Comparison of ENCODE assay signal across 8 cellular contexts in the genomic region with DNA sequence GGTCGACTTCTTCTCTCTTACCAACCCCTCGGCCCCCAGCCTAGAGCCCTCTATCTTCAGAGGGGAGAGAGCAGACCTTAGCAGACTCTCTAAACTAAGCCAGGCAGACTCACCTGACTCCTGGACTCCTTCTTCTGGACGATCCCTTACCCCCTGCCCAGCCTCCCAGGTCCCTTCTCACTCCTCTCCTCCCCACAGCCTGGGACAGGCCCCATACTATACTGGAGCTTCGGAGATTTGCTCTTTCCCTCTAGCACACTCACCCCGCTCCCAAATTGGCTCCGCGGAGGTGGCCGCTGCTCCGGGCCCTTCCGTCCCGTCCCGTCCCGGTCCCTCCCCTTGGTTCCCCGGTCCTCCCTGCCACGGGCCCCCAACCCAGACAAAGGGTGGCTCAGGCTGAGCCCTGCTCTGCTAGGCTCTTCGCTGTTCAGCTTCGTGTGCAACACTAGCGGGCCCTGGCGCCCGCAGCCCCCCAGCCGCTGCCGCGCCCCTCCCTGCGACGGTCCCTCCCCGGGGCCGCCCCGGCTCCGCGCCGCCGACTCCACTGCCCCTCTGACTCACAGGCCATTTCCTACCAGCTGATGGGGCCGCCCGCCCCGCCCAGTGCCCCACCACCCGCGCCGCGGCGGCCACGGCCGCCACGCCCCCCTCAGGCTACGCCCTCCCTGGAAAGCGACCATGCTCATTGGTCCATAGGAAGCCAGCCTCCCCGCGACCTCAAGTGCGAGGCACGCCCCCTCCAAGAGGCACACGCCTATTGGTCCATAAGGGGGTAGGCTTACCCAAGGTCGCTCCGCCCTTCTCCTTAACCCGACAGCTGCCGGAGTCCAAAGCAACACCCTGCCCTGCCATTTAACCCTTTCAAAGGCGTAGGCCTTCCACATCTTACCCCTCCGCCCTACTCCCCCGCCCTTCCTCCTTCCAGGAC. TPM values are rescaled to one million over a fixed set of nuclear protein-coding genes. Genes with fewer than 3 reads are reported as not detected.
DNase-seq lines count a peak whose midpoint lies in the region; ATAC-seq and TF ChIP-seq lines count a peak whose summit lies in the region.

No MANE protein-coding gene starts in this region.

- peak overlapping the region; percentile 97 for H3K14ac ChIP-seq in IMR-90 (replicated peaks; ENCODE audit: low read depth, low read length)

- peak overlapping the region; percentile 92 for H3K4ac ChIP-seq in IMR-90 (ENCODE audit: low read depth, low read length)

- H3K4me1 ChIP-seq in IMR-90 (ENCODE audit: control insufficient read depth, insufficient read depth, low read length) (peaks cover 23% of the 10 kb centered on the region), OCI-LY7 (ENCODE audit: insufficient read depth, low read length, poor library complexity, severe bottlenecking) (peaks cover 38% of the 10 kb centered on the region), mucosa of descending colon (ENCODE audit: low read depth) (peaks cover 32% of the 10 kb centered on the region)

- H3K56ac ChIP-seq in IMR-90 (ENCODE audit: extremely low read depth, insufficient read depth, low read length): peak overlapping the region; percentile 87

- peak overlapping the region; percentile 55 for H3K18ac ChIP-seq in IMR-90 (ENCODE audit: low read depth, low read length)

- dilution Hi-C loops in IMR-90 (cut with HindIII; ENCODE audit: low sequenced_read_pairs, unreplicated experiment): no loop called here

- H3K9ac ChIP-seq in IMR-90 (ENCODE audit: low read depth, low read length): peak overlapping the region; percentile 89

- peak overlapping the region; percentile 68 for H2AK5ac ChIP-seq in IMR-90 (ENCODE audit: low read depth, low read length)

- peak; percentile 89 for TF ChIP-seq POLR2A in IMR-90 (IDR thresholded peaks at IDR 0.05; ENCODE audit: low read depth, low read length)

- peaks cover 25 to 60% of the 10 kb centered on the region in 2 experiments; a peak in 3 of 4 replicates for H3K79me1 ChIP-seq in IMR-90 (ENCODE audit: low read depth in 1 of 2, low read length in 2 of 2)

- H2BK15ac ChIP-seq in IMR-90 (ENCODE audit: low read depth, low read length): peak overlapping the region; percentile 76; the same call in 2 of the 3 replicates

- H3K36me3 ChIP-seq in IMR-90 (ENCODE audit: control insufficient read depth, insufficient read depth, low read length) (peaks cover 14% of the 10 kb centered on the region), OCI-LY7 (ENCODE audit: insufficient read depth, low read length) (no peaks in the 10 kb centered on the region), mucosa of descending colon (ENCODE audit: low read depth) (no peaks in the 10 kb centered on the region)

- peak overlapping the region; percentile 68 to 89 for H4K8ac ChIP-seq in IMR-90 (ENCODE audit: low read depth in 2 of 2, low read length in 2 of 2)

- peak overlapping the region; percentile 98 for H2AK9ac ChIP-seq in IMR-90 (replicated peaks; ENCODE audit: low read depth, low read length, poor library complexity)

- H2BK20ac ChIP-seq in IMR-90 (ENCODE audit: low read depth, low read length): peak overlapping the region; percentile 75

- no peak for TF ChIP-seq CTCF in IMR-90 (conservative IDR thresholded peaks at IDR 0.05; ENCODE audit: low read depth, low read length)
- TF ChIP-seq CTCF in OCI-LY7 (conservative IDR thresholded peaks at IDR 0.05; ENCODE audit: low read length): no peak
- no peak for TF ChIP-seq CTCF in epithelial cell of proximal tubule (conservative IDR thresholded peaks at IDR 0.05; ENCODE audit: low read depth, low read length)
- TF ChIP-seq CTCF in mucosa of descending colon (IDR thresholded peaks at IDR 0.05): no peak

- in situ Hi-C loops in IMR-90 (cut with MboI; ENCODE audit: low sequenced_read_pairs): no loop called here

- H4K20me1 ChIP-seq in IMR-90 (ENCODE audit: insufficient read depth, low read length) (peaks cover 13% of the 10 kb centered on the region; the same call in 1 of the 2 replicates), OCI-LY7 (ENCODE audit: insufficient read depth, low read length) (no peaks in the 10 kb centered on the region)

- CTCF ChIA-PET in IMR-90 (lab: Yijun Ruan, JAX): interaction anchor here (1.1 kb wide), 1 partner anchor 492 kb away, joined by 3 read pairs; no protein-coding TSS in a partner anchor
- CTCF ChIA-PET in OCI-LY7 (lab: Charles Lee; ENCODE audit: unreplicated experiment): interaction anchor here (0.7 kb wide), 1 partner anchor 14 kb away, joined by 4 read pairs; no protein-coding TSS in a partner anchor

- peak overlapping the region; percentile 87 for H3K27ac ChIP-seq in IMR-90 (ENCODE audit: insufficient read depth, low read length)
- H3K27ac ChIP-seq in OCI-LY7 (ENCODE audit: low read depth, low read length, poor library complexity, severe bottlenecking): no peak overlapping the region

- DNase-seq in D341Med (ENCODE audit: low spot score) (peak; percentile 95), IMR-90 (peak; percentile 99), OCI-LY7 (ENCODE audit: low spot score) (peak; percentile 99), activated T-cell treated with anti-CD3 and anti-CD28 coated beads for 48 hours (ENCODE audit: low read depth) (peak; percentile 95), epithelial cell of proximal tubule (ENCODE audit: low read depth) (peak; percentile 80), mucosa of descending colon (peak; percentile 98 to 99 (median 98))
- DNase-seq in stimulated activated CD8-positive, alpha-beta memory T cell treated with anti-CD3 and anti-CD28 coated beads, Interleukin-4, amount 100 ng/mL, for 1 hour (ENCODE audit: low read depth in 2 of 2, low spot score in 1 of 2): peak; percentile 88 to 92

- intact Hi-C loops in IMR-90 (cut with micrococcal nuclease): no loop called here
- intact Hi-C loops in OCI-LY7 (cut with micrococcal nuclease; ENCODE audit: unreplicated experiment): no loop called here
- intact Hi-C loops in mucosa of descending colon (cut with DNase I, micrococcal nuclease): loop anchor here in 1 of 2 donors (10.0 kb wide), 1 partner anchor 364 kb away; no protein-coding TSS in a partner anchor

- H4K5ac ChIP-seq in IMR-90 (ENCODE audit: low read depth, low read length): peak overlapping the region; percentile 63

- peak overlapping the region; percentile 92 for H3K23ac ChIP-seq in IMR-90 (ENCODE audit: low read depth, low read length)

- no peaks in the 10 kb centered on the region for H3K79me2 ChIP-seq in OCI-LY7 (ENCODE audit: insufficient read depth, low read depth, low read length)

- H3K4me2 ChIP-seq in IMR-90 (ENCODE audit: low read depth, low read length) (peak overlapping the region; percentile 93), OCI-LY7 (ENCODE audit: low read length) (peak overlapping the region; percentile 95)

- TF ChIP-seq RAD21 in IMR-90 (IDR thresholded peaks at IDR 0.05; ENCODE audit: low read length): no peak

- no TSS peak for BruUV-seq in IMR-90 (replicated peaks; lab: Mats Ljungman, UMichigan)
- no TSS peak for BruUV-seq in OCI-LY7 (replicated peaks; lab: Mats Ljungman, UMichigan)

- POLR2A ChIA-PET in IMR-90 (lab: Charles Lee; ENCODE audit: unreplicated experiment): interaction anchor here (0.6 to 0.9 kb wide), 3 partner anchors 39 to 419 kb away, joined by 3 to 4 read pairs (median 3); a partner anchor contains a TSS
- POLR2A ChIA-PET in OCI-LY7 (lab: Charles Lee): interaction anchor here (0.5 to 4.3 kb wide), 4 partner anchors 8 to 209 kb away, joined by 3 to 24 read pairs (median 4); a partner anchor contains a TSS

- H3K9me3 ChIP-seq in IMR-90 (ENCODE audit: control insufficient read depth, insufficient read depth, low read length): no peaks in the 10 kb centered on the region
- H3K9me3 ChIP-seq in OCI-LY7 (ENCODE audit: low read length): no peaks in the 10 kb centered on the region
- H3K9me3 ChIP-seq in mucosa of descending colon: no peaks in the 10 kb centered on the region

- ATAC-seq in GM21529 (IDR thresholded peaks at IDR 0.05; ENCODE audit: unreplicated experiment) (peak; percentile 68), IMR-90 (ENCODE audit: low read depth) (peak; percentile 75), mucosa of descending colon (peak; percentile 76)

- peak overlapping the region; percentile 81 for H2BK5ac ChIP-seq in IMR-90 (ENCODE audit: low read depth, low read length, poor library complexity, severe bottlenecking)

- H2BK120ac ChIP-seq in IMR-90 (ENCODE audit: low read depth, low read length): peak overlapping the region; percentile 89

- H3K27me3 ChIP-seq in IMR-90 (ENCODE audit: control insufficient read depth, insufficient read depth, low read length): no peaks in the 10 kb centered on the region

- H4K91ac ChIP-seq in IMR-90 (ENCODE audit: insufficient read depth, low read depth, low read length): peak overlapping the region; percentile 92

- peak overlapping the region; percentile 75 for H3K4me3 ChIP-seq in IMR-90 (ENCODE audit: insufficient read depth, low read depth, low read length)
- H3K4me3 ChIP-seq in OCI-LY7 (ENCODE audit: low read depth, low read length, poor library complexity, severe bottlenecking): peak overlapping the region; percentile 72
- peak overlapping the region; percentile 97 for H3K4me3 ChIP-seq in epithelial cell of proximal tubule (ENCODE audit: low read depth, low read length)
- peak overlapping the region; percentile 36 for H3K4me3 ChIP-seq in mucosa of descending colon

- 1% methylated on average over 34 of the region's 57 CpGs; no CpG with 5 or more reads in 1 of the 2 experiments for WGBS in IMR-90 (ENCODE audit: extremely low coverage in 2 of 2, insufficient read length in 1 of 2), 2 experiments

- peak overlapping the region; percentile 89 for H2AFZ ChIP-seq in IMR-90 (replicated peaks; ENCODE audit: low read length, poor library complexity)
- H2AFZ ChIP-seq in OCI-LY7 (ENCODE audit: low read length): peak overlapping the region; percentile 62; the same call in 1 of the 2 replicates

- H3K9me1 ChIP-seq in IMR-90 (ENCODE audit: insufficient read depth, low read length): peaks cover 17% of the 10 kb centered on the region

- no peaks in the 10 kb centered on the region for H3K9me2 ChIP-seq in OCI-LY7 (ENCODE audit: insufficient read depth, low read length)

RNA-seq across cellular contexts. Expression of a gene that starts 4.4 kb away (rescaled TPM):
- total RNA-seq in IMR-90 (2012; rRNA removed) (12.0 and 13.3 TPM in 2 replicates), OCI-LY7 (2022) (4.7 and 6.1 TPM in 2 replicates), epithelial cell of proximal tubule (14.0 and 27.7 TPM in 2 replicates), mucosa of descending colon (10 to 100 TPM; 32.3 to 35.0 (median 32.9) TPM)
- 37.7 and 40.2 TPM in 2 replicates for polyA plus RNA-seq in IMR-90 (2012; rRNA removed)
- 26.8 and 29.7 TPM in 2 replicates for polyA plus RNA-seq in IMR-90 (2012; cell fraction: cytosol; rRNA removed)
- polyA plus RNA-seq in IMR-90 (2012; cell fraction: nucleus; rRNA removed; ENCODE audit: low replicate concordance): 47.1 and 62.1 TPM in 2 replicates
- total RNA-seq in OCI-LY7 (2014; rRNA removed; shearing (Covaris generic)): 1.4 and 1.5 TPM in 2 replicates

RNA-seq across cellular contexts. Expression of a gene that starts 8.3 kb away (rescaled TPM):
- total RNA-seq in IMR-90 (2012; rRNA removed) (232 and 250 TPM in 2 replicates), OCI-LY7 (2022) (139 and 155 TPM in 2 replicates), epithelial cell of proximal tubule (201 and 268 TPM in 2 replicates), mucosa of descending colon (100 to 1,000 TPM in 2 of 3 donors, 10 to 100 TPM in 1; 96.3 to 109 (median 100) TPM)
- 177 and 179 TPM in 2 replicates for polyA plus RNA-seq in IMR-90 (2012; rRNA removed)
- polyA plus RNA-seq in IMR-90 (2012; cell fraction: cytosol; rRNA removed): 166 and 206 TPM in 2 replicates
- 101 and 114 TPM in 2 replicates for polyA plus RNA-seq in IMR-90 (2012; cell fraction: nucleus; rRNA removed; ENCODE audit: low replicate concordance)
- 152 and 158 TPM in 2 replicates for total RNA-seq in OCI-LY7 (2014; rRNA removed; shearing (Covaris generic))

RNA-seq across cellular contexts. Expression of a gene that starts 14.9 kb away (rescaled TPM):
- total RNA-seq in IMR-90 (2012; rRNA removed) (8.1 and 9.3 TPM in 2 replicates), OCI-LY7 (2022) (27.5 and 27.9 TPM in 2 replicates), epithelial cell of proximal tubule (18.6 and 27.8 TPM in 2 replicates), mucosa of descending colon (10 to 100 TPM; 22.3 to 35.8 (median 32.9) TPM)
- polyA plus RNA-seq in IMR-90 (2012; rRNA removed): 17.9 and 18.2 TPM in 2 replicates
- polyA plus RNA-seq in IMR-90 (2012; cell fraction: cytosol; rRNA removed): 12.1 and 14.7 TPM in 2 replicates
- polyA plus RNA-seq in IMR-90 (2012; cell fraction: nucleus; rRNA removed; ENCODE audit: low replicate concordance): 44.2 and 48.5 TPM in 2 replicates
- total RNA-seq in OCI-LY7 (2014; rRNA removed; shearing (Covaris generic)): 12.7 and 16.0 TPM in 2 replicates

RNA-seq across cellular contexts. Expression of a gene that starts 31.5 kb away (rescaled TPM):
- 13.9 and 16.1 TPM in 2 replicates for total RNA-seq in IMR-90 (2012; rRNA removed)
- 19.3 and 20.4 TPM in 2 replicates for polyA plus RNA-seq in IMR-90 (2012; rRNA removed)
- 7.4 and 21.5 TPM in 2 replicates for polyA plus RNA-seq in IMR-90 (2012; cell fraction: cytosol; rRNA removed)
- 58.3 and 59.6 TPM in 2 replicates for polyA plus RNA-seq in IMR-90 (2012; cell fraction: nucleus; rRNA removed; ENCODE audit: low replicate concordance)
- total RNA-seq in OCI-LY7 (2014; rRNA removed; shearing (Covaris generic)): 85.1 and 86.5 TPM in 2 replicates
- total RNA-seq in OCI-LY7 (2022): 121 and 145 TPM in 2 replicates
- 47.3 and 60.3 TPM in 2 replicates for total RNA-seq in epithelial cell of proximal tubule
- 10 to 100 TPM; 19.0 to 22.7 (median 20.7) TPM for total RNA-seq in mucosa of descending colon

RNA-seq across cellular contexts. Expression of a gene that starts 38.8 kb away (rescaled TPM):
- total RNA-seq in IMR-90 (2012; rRNA removed) (492 and 516 TPM in 2 replicates), OCI-LY7 (2022) (200 and 212 TPM in 2 replicates), epithelial cell of proximal tubule (244 and 371 TPM in 2 replicates), mucosa of descending colon (100 to 1,000 TPM; 150 to 193 (median 174) TPM)
- polyA plus RNA-seq in IMR-90 (2012; rRNA removed): 291 and 292 TPM in 2 replicates
- polyA plus RNA-seq in IMR-90 (2012; cell fraction: cytosol; rRNA removed): 120 and 175 TPM in 2 replicates
- 208 and 316 TPM in 2 replicates for polyA plus RNA-seq in IMR-90 (2012; cell fraction: nucleus; rRNA removed; ENCODE audit: low replicate concordance)
- total RNA-seq in OCI-LY7 (2014; rRNA removed; shearing (Covaris generic)): 158 and 187 TPM in 2 replicates

Comparison
In these comparisons a context has a peak if more than half of its experiments do, and no peak if none do; other contexts are left out.
1. H3K4me3 ChIP-seq: peak in every context shown above with its lines; median percentile 97 in epithelial cell of proximal tubule; 75 in IMR-90; 72 in OCI-LY7; 36 in mucosa of descending colon.